In genomic region chr13:35824395-35824794, GRCh38 we compare ENCODE assay signal across 15 cellular contexts.
DNase-seq lines count a peak whose midpoint lies in the region; ATAC-seq and TF ChIP-seq lines count a peak whose summit lies in the region.
"Had no signal": no experiment of that assay in that cellular context is flagged by ENCODE, and none has a peak within 500 bp of the region (broad histone marks: within the 10 kb centered on the region; RNA-seq: fewer than 3 reads in every experiment).

No MANE protein-coding gene starts in this region.

- peak; percentile 73 for DNase-seq in G401 (ENCODE audit: low spot score)
- DNase-seq in cerebellar cortex (ENCODE audit: low spot score): peak; percentile 65
- DNase-seq in occipital lobe (lab: John Stamatoyannopoulos, UW): peak; percentile 24
- DNase-seq in EL: no peak
- DNase-seq in HK-2 (ENCODE audit: unreplicated experiment): no peak
- no peak for DNase-seq in hepatocyte (ENCODE audit: low spot score)
- DNase-seq: 8988T; Calu3; CD8-positive, alpha-beta T cell; DMS79 treated with DMSO at 0.1 percent for 48 hours; GM23248; HCEC 1CT; HFFc6 had no signal

- H3K9me2 ChIP-seq in hepatocyte (replicated peaks; ENCODE audit: insufficient read depth): no peaks in the 10 kb centered on the region

- no peak overlapping the region for H3K4me3 ChIP-seq in hepatocyte
- H3K4me3 ChIP-seq: BLaER1 treated with 17β-estradiol and CSF1 and Interleukin-3, amounts not matched to agents 10 nM and 100 nM; GM23248 had no signal

- H3K9me3 ChIP-seq in hepatocyte (ENCODE audit: low read depth): no peaks in the 10 kb centered on the region
- H3K9me3 ChIP-seq: BLaER1 treated with 17β-estradiol and CSF1 and Interleukin-3, amounts not matched to agents 10 nM and 100 nM had no signal

- H3K4me2 ChIP-seq in hepatocyte: no peak overlapping the region
- H3K4me2 ChIP-seq: BLaER1 treated with 17β-estradiol and CSF1 and Interleukin-3, amounts not matched to agents 10 nM and 100 nM had no signal

- H3K36me3 ChIP-seq in hepatocyte (replicated peaks; ENCODE audit: insufficient read depth, low read depth): no peaks in the 10 kb centered on the region
- H3K36me3 ChIP-seq: BLaER1 treated with 17β-estradiol and CSF1 and Interleukin-3, amounts not matched to agents 10 nM and 100 nM had no signal

- H3K27me3 ChIP-seq in hepatocyte: no peaks in the 10 kb centered on the region
- H3K27me3 ChIP-seq: BLaER1 treated with 17β-estradiol and CSF1 and Interleukin-3, amounts not matched to agents 10 nM and 100 nM had no signal

- no peaks in the 10 kb centered on the region for H3K4me1 ChIP-seq in hepatocyte (ENCODE audit: insufficient read depth)
- H3K4me1 ChIP-seq: BLaER1 treated with 17β-estradiol and CSF1 and Interleukin-3, amounts not matched to agents 10 nM and 100 nM had no signal

- no peak for ATAC-seq in HG03039 (IDR thresholded peaks at IDR 0.05; ENCODE audit: unreplicated experiment)
- ATAC-seq: CD8-positive, alpha-beta T cell had no signal

- H4K20me1 ChIP-seq in hepatocyte (ENCODE audit: insufficient read depth, poor library complexity, severe bottlenecking): no peaks in the 10 kb centered on the region
- H4K20me1 ChIP-seq: BLaER1 treated with 17β-estradiol and CSF1 and Interleukin-3, amounts not matched to agents 10 nM and 100 nM had no signal

- no peak for TF ChIP-seq CTCF in hepatocyte (IDR thresholded peaks at IDR 0.05; ENCODE audit: poor library complexity)

- H2AFZ ChIP-seq in hepatocyte: no peak overlapping the region
- H2AFZ ChIP-seq: GM23248 had no signal

- no peaks in the 10 kb centered on the region for H3K79me2 ChIP-seq in hepatocyte

- 96% methylated on average over 12 of the region's 12 CpGs for WGBS in hepatocyte (ENCODE audit: low lambda C conversion rate, missing lambda C conversion rate)

- in situ Hi-C loops in G401 (cut with HindIII; ENCODE audit: low sequenced_read_pairs): no loop called here

- no peak overlapping the region for H3K27ac ChIP-seq in hepatocyte
- H3K27ac ChIP-seq: BLaER1 treated with 17β-estradiol and CSF1 and Interleukin-3, amounts not matched to agents 10 nM and 100 nM; GM23248 had no signal

Comparison
In these comparisons a context has a peak if more than half of its experiments do, and no peak if none do; other contexts are left out.
1. DNase-seq: peak in G401 (single experiment), cerebellar cortex (single experiment) and occipital lobe (single experiment); none in EL (single experiment), HK-2 (single experiment) and hepatocyte (single experiment).